ENCODE assay signal across 20 cellular contexts in the genomic region with DNA sequence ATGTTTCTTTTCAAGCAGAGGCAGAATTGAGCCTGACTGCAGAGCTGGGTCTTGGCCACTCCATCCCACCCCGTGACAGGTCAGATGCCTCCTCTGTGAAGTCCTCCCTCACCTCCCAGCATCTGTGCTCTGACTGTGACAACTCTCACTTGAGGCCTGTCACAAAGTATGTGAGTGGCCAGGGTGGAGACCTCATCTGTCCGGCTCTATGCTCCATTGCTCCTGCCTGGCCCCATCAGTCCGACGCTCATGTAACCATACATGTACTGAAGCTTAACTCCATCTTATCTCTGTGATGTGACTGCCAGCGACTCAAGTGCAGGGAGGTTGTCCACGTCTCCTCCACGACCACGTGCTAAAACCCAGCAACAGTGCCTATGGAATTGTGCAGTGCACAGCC. TPM values are rescaled to one million over a fixed set of nuclear protein-coding genes. Genes with fewer than 3 reads are reported as not detected.
"Had no signal": no experiment of that assay in that cellular context is flagged by ENCODE, and none has a peak within 500 bp of the region (broad histone marks: within the 10 kb centered on the region; RNA-seq: fewer than 3 reads in every experiment).

No MANE protein-coding gene starts in this region.

- H3K36me3 Mint-ChIP-seq: activated CD4-positive, alpha-beta memory T cell treated with anti-CD3 and anti-CD28 coated beads for 36 hours; activated naive CD8-positive, alpha-beta T cell treated with anti-CD3 and anti-CD28 coated beads for 36 hours; stimulated activated effector memory CD8-positive, alpha-beta T cell treated with anti-CD3 and anti-CD28 coated beads, Interleukin-12 subunit alpha, Interleukin-12 subunit beta, amount 100 ng/mL, for 72 hours had no signal

- H3K4me3 ChIP-seq: colonic mucosa had no signal

- ATAC-seq: gastroesophageal sphincter; left ventricle myocardium superior; sciatic nerve; stimulated activated effector memory CD8-positive, alpha-beta T cell treated with anti-CD3 and anti-CD28 coated beads, Interleukin-12 subunit alpha, Interleukin-12 subunit beta, amount 100 ng/mL, for 72 hours; stimulated activated naive CD8-positive, alpha-beta T cell treated with anti-CD3 and anti-CD28 coated beads, Interleukin-15, amount 100 ng/mL, for 72 hours had no signal

- H3K9me3 ChIP-seq: colonic mucosa, esophagus muscularis mucosa, gastroesophageal sphincter, tibial nerve had no signal

- H3K27ac Mint-ChIP-seq: activated B cell treated with CpG ODN at 0.5 μM for 24 hours; activated CD4-positive, alpha-beta memory T cell treated with anti-CD3 and anti-CD28 coated beads for 36 hours; activated naive CD8-positive, alpha-beta T cell treated with anti-CD3 and anti-CD28 coated beads for 36 hours; stimulated activated effector memory CD8-positive, alpha-beta T cell treated with anti-CD3 and anti-CD28 coated beads, Interleukin-12 subunit alpha, Interleukin-12 subunit beta, amount 100 ng/mL, for 72 hours; stimulated activated naive CD8-positive, alpha-beta T cell treated with anti-CD3 and anti-CD28 coated beads, Interleukin-15, amount 100 ng/mL, for 72 hours had no signal

- H3K4me1 Mint-ChIP-seq: activated naive CD8-positive, alpha-beta T cell treated with anti-CD3 and anti-CD28 coated beads for 36 hours had no signal

- H3K9me3 Mint-ChIP-seq: activated B cell treated with CpG ODN at 0.5 μM for 24 hours; activated CD4-positive, alpha-beta memory T cell treated with anti-CD3 and anti-CD28 coated beads for 36 hours; activated naive CD8-positive, alpha-beta T cell treated with anti-CD3 and anti-CD28 coated beads for 36 hours; stimulated activated effector memory CD8-positive, alpha-beta T cell treated with anti-CD3 and anti-CD28 coated beads, Interleukin-12 subunit alpha, Interleukin-12 subunit beta, amount 100 ng/mL, for 72 hours; stimulated activated naive CD8-positive, alpha-beta T cell treated with anti-CD3 and anti-CD28 coated beads, Interleukin-15, amount 100 ng/mL, for 72 hours had no signal

- H3K4me3 Mint-ChIP-seq: activated B cell treated with CpG ODN at 0.5 μM for 24 hours; activated CD4-positive, alpha-beta memory T cell treated with anti-CD3 and anti-CD28 coated beads for 36 hours; activated naive CD8-positive, alpha-beta T cell treated with anti-CD3 and anti-CD28 coated beads for 36 hours; stimulated activated effector memory CD8-positive, alpha-beta T cell treated with anti-CD3 and anti-CD28 coated beads, Interleukin-12 subunit alpha, Interleukin-12 subunit beta, amount 100 ng/mL, for 72 hours; stimulated activated naive CD8-positive, alpha-beta T cell treated with anti-CD3 and anti-CD28 coated beads, Interleukin-15, amount 100 ng/mL, for 72 hours had no signal

- DNase-seq: activated B cell treated with CpG ODN at 0.5 μM for 24 hours; activated CD4-positive, alpha-beta memory T cell treated with anti-CD3 and anti-CD28 coated beads for 36 hours; activated CD4-positive, alpha-beta T cell treated with anti-CD3 and anti-CD28 coated beads for 48 hours; activated naive CD4-positive, alpha-beta T cell treated with Interleukin-2 at 50 U/mL for 16 hours; activated naive CD8-positive, alpha-beta T cell treated with anti-CD3 and anti-CD28 coated beads for 36 hours; activated T-cell treated with anti-CD3 and anti-CD28 coated beads, Interleukin-2, amount 50 U/mL, for 48 hours; colonic mucosa; head of caudate nucleus; hypothalamus; left ventricle myocardium superior; occipital lobe; stimulated activated CD4-positive, alpha-beta T cell treated with anti-CD3 and anti-CD28 coated beads, Interleukin-2, amount 100 ng/mL, for 24 hours; stimulated activated naive CD8-positive, alpha-beta T cell treated with anti-CD3 and anti-CD28 coated beads, Interleukin-15, amount 100 ng/mL, for 72 hours; T-helper 1 cell had no signal

- H3K27ac ChIP-seq: colonic mucosa had no signal

- H3K27me3 ChIP-seq: colonic mucosa had no signal

- H3K36me3 ChIP-seq: colonic mucosa, esophagus muscularis mucosa, tibial nerve had no signal

- H3K4me1 ChIP-seq: colonic mucosa had no signal

RNA-seq across cellular contexts. Expression of gene PPL, which starts 3.5 kb away (rescaled TPM):
- total RNA-seq: activated naive CD8-positive, alpha-beta T cell treated with anti-CD3 and anti-CD28 coated beads for 36 hours; mononuclear cell had no signal

RNA-seq across cellular contexts. Expression of gene SEC14L5, which starts 24.7 kb away (rescaled TPM):
- total RNA-seq: activated B cell treated with CpG ODN at 0.5 μM for 24 hours had no signal
